Comparison of ENCODE assay signal across 9 cellular contexts in the genomic region with DNA sequence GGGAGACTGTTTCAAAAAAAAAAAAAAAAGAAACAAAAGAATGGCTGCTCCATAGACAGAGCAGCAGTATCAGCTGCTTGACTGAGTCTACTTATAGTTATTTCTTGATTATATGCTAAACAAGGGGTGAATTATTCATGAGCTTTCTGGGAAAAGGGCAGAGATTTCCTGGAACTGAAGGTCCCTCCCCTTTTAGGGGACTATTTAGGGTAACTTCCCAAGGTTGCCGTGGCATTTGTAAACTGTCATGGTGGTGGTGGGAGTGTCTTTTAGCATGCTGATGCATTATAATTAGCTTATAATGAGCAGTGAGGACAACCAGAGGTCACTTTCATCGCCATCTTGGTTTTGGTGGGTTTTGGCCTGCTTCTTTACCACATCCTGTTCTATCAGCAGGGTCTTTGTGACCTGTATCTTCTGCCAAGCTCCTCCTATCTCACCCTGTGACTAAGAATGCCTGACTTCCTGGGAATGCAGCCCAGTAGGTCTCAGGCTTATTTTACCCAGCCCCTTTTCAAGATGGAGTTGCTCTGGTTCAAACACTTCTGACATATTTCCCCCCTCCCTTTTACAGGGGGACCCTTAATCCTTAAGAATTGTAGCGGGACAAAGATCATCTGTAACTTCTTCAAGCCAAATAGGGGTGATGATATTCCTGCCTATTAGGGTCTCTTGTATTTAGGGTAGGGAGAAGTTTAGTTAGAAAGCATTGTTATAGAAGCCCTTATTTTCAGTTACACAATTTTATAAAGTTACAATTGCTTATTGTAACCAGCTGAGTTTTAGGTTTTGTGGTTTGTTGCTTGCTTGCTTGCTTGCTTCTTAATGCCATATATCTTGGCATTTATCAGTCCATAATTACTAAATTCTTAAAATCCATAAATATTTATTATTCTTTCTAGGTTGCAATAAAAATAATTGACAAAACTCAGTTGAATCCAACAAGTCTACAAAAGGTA. TPM values are rescaled to one million over a fixed set of nuclear protein-coding genes. Genes with fewer than 3 reads are reported as not detected.
A peak's percentile ranks its signal among the peaks of the same experiment; 100 is the strongest.
DNase-seq lines count a peak whose midpoint lies in the region; ATAC-seq and TF ChIP-seq lines count a peak whose summit lies in the region.
"Had no signal": no experiment of that assay in that cellular context is flagged by ENCODE, and none has a peak within 500 bp of the region (broad histone marks: within the 10 kb centered on the region; RNA-seq: fewer than 3 reads in every experiment).

No MANE protein-coding gene starts in this region.

- 48 to 81% (median 58%) methylated on average over 3 of the region's 3 CpGs for WGBS in psoas muscle, 3 donors

- H3K36me3 ChIP-seq in GM23338 (ENCODE audit: insufficient read depth) (no peaks in the 10 kb centered on the region), psoas muscle (ENCODE audit: insufficient read depth in 1 of 2, low read depth in 1 of 2) (peaks cover 0 to 5% of the 10 kb centered on the region in 2 donors), vagina (no peaks in the 10 kb centered on the region), WERI-Rb-1 (no peaks in the 10 kb centered on the region; the same call in 1 of the 2 replicates)
- no peaks in the 10 kb centered on the region for H3K36me3 ChIP-seq in effector memory CD4-positive, alpha-beta T cell (ENCODE audit: control insufficient read depth, insufficient read depth, low read length)

- H3K27me3 ChIP-seq in GM23338 (ENCODE audit: insufficient read depth) (no peaks in the 10 kb centered on the region), psoas muscle (ENCODE audit: insufficient read depth in 3 of 3, low read length in 2 of 3) (no peaks in the 10 kb centered on the region), vagina (no peaks in the 10 kb centered on the region), WERI-Rb-1 (ENCODE audit: insufficient read depth, low read depth, severe bottlenecking) (no peaks in the 10 kb centered on the region)
- H3K27me3 ChIP-seq in effector memory CD4-positive, alpha-beta T cell (replicated peaks; ENCODE audit: control insufficient read depth, insufficient read depth, low read length, poor library complexity, severe bottlenecking) = no peaks in the 10 kb centered on the region

- ATAC-seq in GM23338 = peak; percentile 78
- ATAC-seq in psoas muscle = peak in 3 of 4 donors; percentile 24 to 58 (median 30)

- peaks cover 37% of the 10 kb centered on the region for H3K4me1 Mint-ChIP-seq in GM23338

- H3K9me3 ChIP-seq in effector memory CD4-positive, alpha-beta T cell (ENCODE audit: control insufficient read depth, low read length) = no peaks in the 10 kb centered on the region
- H3K9me3 ChIP-seq in psoas muscle (no peaks in the 10 kb centered on the region), vagina (no peaks in the 10 kb centered on the region), WERI-Rb-1 (ENCODE audit: severe bottlenecking) (no peaks in the 10 kb centered on the region)

- peaks cover 67% of the 10 kb centered on the region for H3K79me2 ChIP-seq in GM23338 (replicated peaks; ENCODE audit: insufficient read depth)

- H3K4me1 ChIP-seq in GM23338 (ENCODE audit: insufficient read depth) = peaks cover 33% of the 10 kb centered on the region
- H3K4me1 ChIP-seq in effector memory CD4-positive, alpha-beta T cell (ENCODE audit: control insufficient read depth, insufficient read depth, low read length, poor library complexity, severe bottlenecking) = peaks cover 13% of the 10 kb centered on the region
- H3K4me1 ChIP-seq in psoas muscle = peaks cover 37% of the 10 kb centered on the region
- H3K4me1 ChIP-seq in vagina = peaks cover 27% of the 10 kb centered on the region

- DNase-seq in GM23338 (ENCODE audit: low spot score) = peak; percentile 83
- peak; percentile 36 for DNase-seq in SW480 (ENCODE audit: low spot score)
- peak in 2 of 3 donors; percentile 2 to 12 for DNase-seq in effector memory CD4-positive, alpha-beta T cell
- DNase-seq in psoas muscle = no peak
- no peak for DNase-seq in vagina (ENCODE audit: extremely low spot score in 2 of 2)
- no peak for DNase-seq in WERI-Rb-1
- no peak for DNase-seq in putamen (ENCODE audit: low spot score)
- DNase-seq in HuH-7 (ENCODE audit: low spot score) = no peak

- intact Hi-C loops in psoas muscle (cut with DNase I) = no loop called here
- intact Hi-C loops in vagina (cut with DNase I) = no loop called here

- no peak overlapping the region for H2AFZ ChIP-seq in GM23338

- H3K27ac Mint-ChIP-seq in GM23338 = peak overlapping the region; percentile 88

- peaks cover 13% of the 10 kb centered on the region; the same call in 2 of the 3 replicates for H3K36me3 Mint-ChIP-seq in GM23338 (ENCODE audit: low read depth)

- no peak overlapping the region; the same call in 2 of the 3 replicates for H3K4me3 Mint-ChIP-seq in GM23338

- H4K20me1 ChIP-seq in GM23338 (replicated peaks; ENCODE audit: insufficient read depth) = peaks cover 6% of the 10 kb centered on the region; the same call in 1 of the 2 replicates

- no peaks in the 10 kb centered on the region for H3K9me2 ChIP-seq in GM23338 (ENCODE audit: insufficient read depth)

- peak overlapping the region; percentile 10; the same call in 1 of the 2 replicates for H3K4me2 ChIP-seq in GM23338
- H3K4me2 ChIP-seq: smooth muscle cell had no signal

- TF ChIP-seq CTCF in GM23338 (conservative IDR thresholded peaks at IDR 0.05; ENCODE audit: low read depth in 2 of 2) (no peak), psoas muscle (IDR thresholded peaks at IDR 0.05) (no peak), vagina (IDR thresholded peaks at IDR 0.05) (no peak), WERI-Rb-1 (IDR thresholded peaks at IDR 0.05; ENCODE audit: low read depth, low read length) (no peak)

- H3K4me3 ChIP-seq in GM23338 (no peak overlapping the region), psoas muscle (no peak overlapping the region), vagina (no peak overlapping the region), WERI-Rb-1 (ENCODE audit: low read depth, low read length) (no peak overlapping the region)
- H3K4me3 ChIP-seq in effector memory CD4-positive, alpha-beta T cell (ENCODE audit: insufficient read depth, low read depth, low read length, poor library complexity, severe bottlenecking) = no peak overlapping the region
- H3K4me3 ChIP-seq: smooth muscle cell had no signal

- no peak for TF ChIP-seq POLR2A in vagina (IDR thresholded peaks at IDR 0.05)

- H3K27me3 Mint-ChIP-seq in GM23338 (ENCODE audit: insufficient read depth, low read depth, poor library complexity) = no peaks in the 10 kb centered on the region

- H3K27ac ChIP-seq in GM23338 (ENCODE audit: low read depth) (peak overlapping the region; percentile 55), psoas muscle (peak overlapping the region; percentile 39), vagina (no peak overlapping the region), WERI-Rb-1 (no peak overlapping the region)
- no peak overlapping the region for H3K27ac ChIP-seq in effector memory CD4-positive, alpha-beta T cell (ENCODE audit: insufficient read depth, low read length, poor library complexity, severe bottlenecking)

- no peaks in the 10 kb centered on the region for H3F3A ChIP-seq in GM23338 (replicated peaks; ENCODE audit: low read depth)

- no peaks in the 10 kb centered on the region for H3K9me3 Mint-ChIP-seq in GM23338

TF ChIP-seq in GM23338, 12 proteins besides CTCF, POLR2A, EP300 and RAD21:
- TF ChIP-seq, protein P1, sequence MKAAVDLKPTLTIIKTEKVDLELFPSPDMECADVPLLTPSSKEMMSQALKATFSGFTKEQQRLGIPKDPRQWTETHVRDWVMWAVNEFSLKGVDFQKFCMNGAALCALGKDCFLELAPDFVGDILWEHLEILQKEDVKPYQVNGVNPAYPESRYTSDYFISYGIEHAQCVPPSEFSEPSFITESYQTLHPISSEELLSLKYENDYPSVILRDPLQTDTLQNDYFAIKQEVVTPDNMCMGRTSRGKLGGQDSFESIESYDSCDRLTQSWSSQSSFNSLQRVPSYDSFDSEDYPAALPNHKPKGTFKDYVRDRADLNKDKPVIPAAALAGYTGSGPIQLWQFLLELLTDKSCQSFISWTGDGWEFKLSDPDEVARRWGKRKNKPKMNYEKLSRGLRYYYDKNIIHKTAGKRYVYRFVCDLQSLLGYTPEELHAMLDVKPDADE (IDR thresholded peaks at IDR 0.05) = no peak
- TF ChIP-seq STAT1 (IDR thresholded peaks at IDR 0.05; ENCODE audit: unreplicated experiment) (no peak), ZNF114 (CRISPR knock-in tag; IDR thresholded peaks at IDR 0.05) (no peak), POLR2AphosphoS5 (IDR thresholded peaks at IDR 0.05; ENCODE audit: low read depth) (no peak), CREB1 (CRISPR knock-in tag; IDR thresholded peaks at IDR 0.05; ENCODE audit: low read depth) (peak; percentile 54; the same call in 1 of the 2 replicates)

RNA-seq across cellular contexts. Expression of a gene that starts 42.5 kb away (rescaled TPM):
- 69.7 and 75.8 TPM in 2 replicates for total RNA-seq in GM23338 (2014; rRNA removed; shearing (Covaris generic))
- polyA plus RNA-seq in GM23338 (2016; fragmentation: Nextera tagmentation; extraction: Ambion mirVana) (38.2 and 45.9 TPM in 2 replicates), psoas muscle (10 to 100 TPM; 46.1 to 89.2 (median 53.5) TPM)
- total RNA-seq in psoas muscle (10 to 100 TPM; 56.0 to 75.9 (median 66.7) TPM), vagina (77.6 TPM)

Comparison
In these comparisons a context has a peak if more than half of its experiments do, and no peak if none do; other contexts are left out.
1. DNase-seq: peak in GM23338 (single experiment), SW480 (single experiment) and effector memory CD4-positive, alpha-beta T cell (2 of 3); none in psoas muscle (0 of 2), vagina (0 of 2), WERI-Rb-1 (single experiment), putamen (single experiment) and HuH-7 (single experiment).
2. H3K27ac ChIP-seq: peak in GM23338 (single experiment) and psoas muscle (single experiment); none in effector memory CD4-positive, alpha-beta T cell (single experiment), vagina (single experiment) and WERI-Rb-1 (single experiment).